ENCODE assay signal across 10 cellular contexts in the genomic region with DNA sequence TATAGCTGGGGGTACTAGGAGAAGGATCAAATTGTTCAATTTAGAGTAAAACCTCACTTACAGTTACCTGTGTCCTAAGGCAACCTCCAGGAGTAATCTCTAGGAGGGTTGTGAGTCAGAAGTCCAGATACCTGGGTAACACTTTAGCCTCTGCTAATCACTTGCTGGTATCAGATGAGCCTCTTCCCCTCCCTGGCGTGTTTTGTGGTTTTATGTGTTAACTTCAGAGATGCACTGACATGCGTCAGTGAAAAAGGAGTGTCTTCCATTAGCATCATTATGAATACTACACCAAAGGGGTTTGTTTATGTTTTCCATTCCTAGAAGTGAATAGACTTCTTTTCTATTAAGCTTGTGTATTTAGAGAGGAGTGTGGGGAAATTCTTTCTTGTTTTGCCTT.
DNase-seq lines count a peak whose midpoint lies in the region; ATAC-seq and TF ChIP-seq lines count a peak whose summit lies in the region.
"Had no signal": no experiment of that assay in that cellular context is flagged by ENCODE, and none has a peak within 500 bp of the region (broad histone marks: within the 10 kb centered on the region; RNA-seq: fewer than 3 reads in every experiment).

No MANE protein-coding gene starts in this region.

- H3K4me3 Mint-ChIP-seq in CD8-positive, alpha-beta memory T cell, result peak overlapping the region in 4 of 7 donors; percentile 6 to 35 (median 6)
- peak overlapping the region; percentile 15 for H3K4me3 Mint-ChIP-seq in T-helper 17 cell

- H3K36me3 Mint-ChIP-seq in CD8-positive, alpha-beta memory T cell, result peaks cover 0 to 7% (median 4%) of the 10 kb centered on the region in 3 donors
- no peaks in the 10 kb centered on the region for H3K36me3 Mint-ChIP-seq in T-helper 17 cell (ENCODE audit: low read depth)

- peaks cover 7 to 10% (median 10%) of the 10 kb centered on the region in 3 donors for H3K4me1 Mint-ChIP-seq in CD8-positive, alpha-beta memory T cell
- peaks cover 20% of the 10 kb centered on the region for H3K4me1 Mint-ChIP-seq in T-helper 17 cell

- no peaks in the 10 kb centered on the region for H4K20me1 ChIP-seq in hepatocyte (ENCODE audit: insufficient read depth, poor library complexity, severe bottlenecking)

- peaks cover 40% of the 10 kb centered on the region for H3K4me1 ChIP-seq in CD8-positive, alpha-beta memory T cell (ENCODE audit: insufficient read depth, low read length)
- H3K4me1 ChIP-seq in hepatocyte (ENCODE audit: insufficient read depth), result peaks cover 13% of the 10 kb centered on the region
- peaks cover 16% of the 10 kb centered on the region for H3K4me1 ChIP-seq in upper lobe of right lung
- peaks cover 8% of the 10 kb centered on the region for H3K4me1 ChIP-seq in lower lobe of right lung

- intact Hi-C loops in upper lobe of right lung (cut with DNase I) (no loop called here), lower lobe of right lung (cut with DNase I) (no loop called here)

- CTCF ChIA-PET in CD8-positive, alpha-beta memory T cell (lab: Charles Lee), result interaction anchor here (1.3 to 1.8 kb wide), 2 partner anchors 8 to 20 kb away, joined by 3 read pairs; no protein-coding TSS in a partner anchor

- H3K27ac Mint-ChIP-seq in CD8-positive, alpha-beta memory T cell, result peak overlapping the region in 3 of 8 donors; percentile 55 to 80 (median 71)
- no peak overlapping the region for H3K27ac Mint-ChIP-seq in T-helper 17 cell

- H3K4me3 ChIP-seq in CD8-positive, alpha-beta memory T cell (ENCODE audit: low read length), result no peak overlapping the region
- H3K4me3 ChIP-seq in hepatocyte, result no peak overlapping the region
- H3K4me3 ChIP-seq in upper lobe of right lung, result no peak overlapping the region
- H3K4me3 ChIP-seq in lower lobe of right lung, result no peak overlapping the region
- H3K4me3 ChIP-seq: tibial artery had no signal

- H3K79me2 ChIP-seq in hepatocyte, result no peaks in the 10 kb centered on the region

- H3K9me2 ChIP-seq in hepatocyte (replicated peaks; ENCODE audit: insufficient read depth), result no peaks in the 10 kb centered on the region

- TF ChIP-seq CTCF in hepatocyte (IDR thresholded peaks at IDR 0.05; ENCODE audit: poor library complexity) (no peak), upper lobe of right lung (IDR thresholded peaks at IDR 0.05) (no peak), lower lobe of right lung (IDR thresholded peaks at IDR 0.05) (no peak)

- peak; percentile 58 for ATAC-seq in GM21423 (IDR thresholded peaks at IDR 0.05; ENCODE audit: unreplicated experiment)
- peak; percentile 88 for ATAC-seq in T-helper 17 cell
- no peak for ATAC-seq in upper lobe of right lung
- ATAC-seq in lower lobe of right lung, result no peak

- H3K27ac ChIP-seq in CD8-positive, alpha-beta memory T cell (ENCODE audit: low read depth, low read length), result no peak overlapping the region
- H3K27ac ChIP-seq in hepatocyte (peak overlapping the region; percentile 17), upper lobe of right lung (no peak overlapping the region), lower lobe of right lung (no peak overlapping the region)
- H3K27ac ChIP-seq: tibial artery had no signal

- no peaks in the 10 kb centered on the region for H3K27me3 ChIP-seq in CD8-positive, alpha-beta memory T cell (ENCODE audit: insufficient read depth, low read length, poor library complexity, severe bottlenecking)
- H3K27me3 ChIP-seq in hepatocyte (no peaks in the 10 kb centered on the region), upper lobe of right lung (no peaks in the 10 kb centered on the region), lower lobe of right lung (ENCODE audit: low read depth) (no peaks in the 10 kb centered on the region)
- H3K27me3 ChIP-seq: tibial artery had no signal

- H3K27me3 Mint-ChIP-seq in CD8-positive, alpha-beta memory T cell, result no peaks in the 10 kb centered on the region
- no peaks in the 10 kb centered on the region for H3K27me3 Mint-ChIP-seq in T-helper 17 cell

- no peak overlapping the region for H3K4me2 ChIP-seq in hepatocyte

- peak; percentile 16 to 68 (median 45) for DNase-seq in CD8-positive, alpha-beta memory T cell
- DNase-seq in T-helper 17 cell (no peak), hepatocyte (ENCODE audit: low spot score) (peak; percentile 52), upper lobe of right lung (no peak), DMS 273 treated with DMSO at 0.1 percent for 48 hours (lab: John Stamatoyannopoulos, UW) (no peak), AG08396 (ENCODE audit: low spot score) (no peak), lower lobe of right lung (no peak)
- DNase-seq: aorta, tibial artery had no signal

- no peak overlapping the region for H2AFZ ChIP-seq in hepatocyte

- H3K9me3 Mint-ChIP-seq in CD8-positive, alpha-beta memory T cell, result no peaks in the 10 kb centered on the region

- no peaks in the 10 kb centered on the region for H3K36me3 ChIP-seq in CD8-positive, alpha-beta memory T cell (ENCODE audit: insufficient read depth, low read length)
- no peaks in the 10 kb centered on the region for H3K36me3 ChIP-seq in hepatocyte (replicated peaks; ENCODE audit: insufficient read depth, low read depth)
- no peaks in the 10 kb centered on the region for H3K36me3 ChIP-seq in upper lobe of right lung
- no peaks in the 10 kb centered on the region for H3K36me3 ChIP-seq in lower lobe of right lung
- H3K36me3 ChIP-seq: tibial artery had no signal

- WGBS in hepatocyte (ENCODE audit: low lambda C conversion rate, missing lambda C conversion rate), result 52% methylated on average over 2 of the region's 2 CpGs

- POLR2A ChIA-PET in CD8-positive, alpha-beta memory T cell (lab: Charles Lee), result no interaction called here

- H3K9me3 ChIP-seq in CD8-positive, alpha-beta memory T cell (ENCODE audit: low read length), result no peaks in the 10 kb centered on the region
- H3K9me3 ChIP-seq in T-helper 17 cell (ENCODE audit: control insufficient read depth, low read length, poor library complexity, severe bottlenecking) (no peaks in the 10 kb centered on the region), hepatocyte (ENCODE audit: low read depth) (no peaks in the 10 kb centered on the region), upper lobe of right lung (no peaks in the 10 kb centered on the region), lower lobe of right lung (no peaks in the 10 kb centered on the region)
- H3K9me3 ChIP-seq: tibial artery had no signal

Comparison
In these comparisons a context has a peak if more than half of its experiments do, and no peak if none do; other contexts are left out.
1. DNase-seq: peak in CD8-positive, alpha-beta memory T cell (5 of 5) and hepatocyte (single experiment); none in T-helper 17 cell (0 of 3), upper lobe of right lung (single experiment), DMS 273 treated with DMSO at 0.1 percent for 48 hours (single experiment), AG08396 (single experiment) and lower lobe of right lung (single experiment).
2. ATAC-seq: peak in GM21423 (single experiment) and T-helper 17 cell (single experiment); none in upper lobe of right lung (single experiment) and lower lobe of right lung (0 of 2).